Comparison of ENCODE assay signal across 7 cellular contexts in genomic region chr2:215970894-215971293, GRCh38. TPM values are rescaled to one million over a fixed set of nuclear protein-coding genes. Genes with fewer than 3 reads are reported as not detected.
DNase-seq lines count a peak whose midpoint lies in the region; TF ChIP-seq lines count a peak whose summit lies in the region.
"Not testable (repeated sequence)": the region's sequence is repeated elsewhere in the genome, so short reads cannot be mapped to it uniquely, and the experiment has no call there.

No MANE protein-coding gene starts in this region.

- H3K27ac ChIP-seq in epithelial cell of prostate (peak overlapping the region; percentile 10), suprapubic skin (peak overlapping the region; percentile 62)

- H3K4me1 ChIP-seq in suprapubic skin: peaks cover 35% of the 10 kb centered on the region

- H3K9me3 Mint-ChIP-seq in activated CD4-positive, alpha-beta T cell treated with anti-CD3 and anti-CD28 coated beads, Interleukin-2, amount 10 ng/mL, durations not matched to agents 24 days and 14 days: peaks cover 14% of the 10 kb centered on the region
- not testable (repeated sequence) for H3K9me3 Mint-ChIP-seq in activated T-cell treated with anti-CD3 and anti-CD28 coated beads, Interleukin-2, amount 50 U/mL, for 24 hours; activated naive CD4-positive, alpha-beta T cell treated with anti-CD3 and anti-CD28 coated beads for 36 hours

- intact Hi-C loops in activated CD4-positive, alpha-beta T cell treated with anti-CD3 and anti-CD28 coated beads, Interleukin-2, amount 10 ng/mL, durations not matched to agents 24 days and 14 days (cut with micrococcal nuclease): loop anchor here (1.0 to 2.0 kb wide), 2 partner anchors 8 to 36 kb away; no protein-coding TSS in a partner anchor
- intact Hi-C loops in activated naive CD4-positive, alpha-beta T cell treated with anti-CD3 and anti-CD28 coated beads for 36 hours (cut with micrococcal nuclease): loop anchor here (1.0 to 2.0 kb wide), 3 partner anchors 34 to 62 kb away; no protein-coding TSS in a partner anchor

- not testable (repeated sequence) for H3K4me3 ChIP-seq in NB4 (ENCODE audit: low read depth, low read length); suprapubic skin

- not testable (repeated sequence) for H3K4me3 Mint-ChIP-seq in activated CD4-positive, alpha-beta T cell treated with anti-CD3 and anti-CD28 coated beads, Interleukin-2, amount 10 ng/mL, durations not matched to agents 24 days and 14 days; activated T-cell treated with anti-CD3 and anti-CD28 coated beads, Interleukin-2, amount 50 U/mL, for 24 hours; activated naive CD4-positive, alpha-beta T cell treated with anti-CD3 and anti-CD28 coated beads for 36 hours

- not testable (repeated sequence) for H3K9me3 ChIP-seq in suprapubic skin

- H3K36me3 ChIP-seq in suprapubic skin: not testable (repeated sequence)

- H3K36me3 Mint-ChIP-seq in activated CD4-positive, alpha-beta T cell treated with anti-CD3 and anti-CD28 coated beads, Interleukin-2, amount 10 ng/mL, durations not matched to agents 24 days and 14 days (ENCODE audit: low read depth): peaks cover 26% of the 10 kb centered on the region
- peaks cover 22% of the 10 kb centered on the region for H3K36me3 Mint-ChIP-seq in activated T-cell treated with anti-CD3 and anti-CD28 coated beads, Interleukin-2, amount 50 U/mL, for 24 hours (ENCODE audit: low read depth)
- H3K36me3 Mint-ChIP-seq in activated naive CD4-positive, alpha-beta T cell treated with anti-CD3 and anti-CD28 coated beads for 36 hours (ENCODE audit: low read depth): peaks cover 17% of the 10 kb centered on the region

- TF ChIP-seq EP300 in suprapubic skin (IDR thresholded peaks at IDR 0.05): not testable (repeated sequence)

- peak; percentile 29 for DNase-seq in NB4 (ENCODE audit: low read depth)
- not testable (repeated sequence) for DNase-seq in activated CD4-positive, alpha-beta T cell treated with anti-CD3 and anti-CD28 coated beads, Interleukin-2, amount 10 ng/mL, durations not matched to agents 24 days and 14 days; activated T-cell treated with anti-CD3 and anti-CD28 coated beads, Interleukin-2, amount 50 U/mL, for 24 hours; epithelial cell of prostate (ENCODE audit: low read depth, low spot score); suprapubic skin (ENCODE audit: low spot score in 2 of 2)
- peak; percentile 16 for DNase-seq in activated naive CD4-positive, alpha-beta T cell treated with anti-CD3 and anti-CD28 coated beads for 36 hours
- peak; percentile 25 for DNase-seq in stimulated activated CD4-positive, alpha-beta T cell treated with anti-CD3 and anti-CD28 coated beads, Interleukin-1b, Interleukin-23, amount 100 ng/mL, for 48 hours

- 88% methylated on average over 4 of the region's 4 CpGs for WGBS in suprapubic skin

- TF ChIP-seq POLR2A in NB4 (IDR thresholded peaks at IDR 0.05; ENCODE audit: extremely low read depth, insufficient read length); suprapubic skin (IDR thresholded peaks at IDR 0.05): not testable (repeated sequence)

- H3K27ac Mint-ChIP-seq in activated CD4-positive, alpha-beta T cell treated with anti-CD3 and anti-CD28 coated beads, Interleukin-2, amount 10 ng/mL, durations not matched to agents 24 days and 14 days: peak overlapping the region; percentile 68
- H3K27ac Mint-ChIP-seq in activated T-cell treated with anti-CD3 and anti-CD28 coated beads, Interleukin-2, amount 50 U/mL, for 24 hours: peak overlapping the region; percentile 88
- not testable (repeated sequence) for H3K27ac Mint-ChIP-seq in activated naive CD4-positive, alpha-beta T cell treated with anti-CD3 and anti-CD28 coated beads for 36 hours

- H3K4me1 Mint-ChIP-seq in activated CD4-positive, alpha-beta T cell treated with anti-CD3 and anti-CD28 coated beads, Interleukin-2, amount 10 ng/mL, durations not matched to agents 24 days and 14 days: peaks cover 34% of the 10 kb centered on the region
- peaks cover 38% of the 10 kb centered on the region for H3K4me1 Mint-ChIP-seq in activated T-cell treated with anti-CD3 and anti-CD28 coated beads, Interleukin-2, amount 50 U/mL, for 24 hours (ENCODE audit: low read depth)
- peaks cover 24% of the 10 kb centered on the region for H3K4me1 Mint-ChIP-seq in activated naive CD4-positive, alpha-beta T cell treated with anti-CD3 and anti-CD28 coated beads for 36 hours (ENCODE audit: low read depth)

- H3K27me3 Mint-ChIP-seq in activated CD4-positive, alpha-beta T cell treated with anti-CD3 and anti-CD28 coated beads, Interleukin-2, amount 10 ng/mL, durations not matched to agents 24 days and 14 days; activated T-cell treated with anti-CD3 and anti-CD28 coated beads, Interleukin-2, amount 50 U/mL, for 24 hours; activated naive CD4-positive, alpha-beta T cell treated with anti-CD3 and anti-CD28 coated beads for 36 hours (ENCODE audit: low read depth): not testable (repeated sequence)

- CTCF ChIA-PET in activated naive CD4-positive, alpha-beta T cell treated with anti-CD3 and anti-CD28 coated beads for 36 hours (lab: Charles Lee): not testable (repeated sequence)

- not testable (repeated sequence) for TF ChIP-seq CTCF in NB4 (IDR thresholded peaks at IDR 0.05; ENCODE audit: low read depth, low read length); suprapubic skin (IDR thresholded peaks at IDR 0.05)

- not testable (repeated sequence) for H3K27me3 ChIP-seq in suprapubic skin

RNA-seq across cellular contexts. Expression of gene MREG, which starts 42.5 kb away (rescaled TPM):
- total RNA-seq in activated CD4-positive, alpha-beta T cell treated with anti-CD3 and anti-CD28 coated beads, Interleukin-2, amount 10 ng/mL, durations not matched to agents 24 days and 14 days: 10.6 and 10.9 TPM in 2 replicates
- total RNA-seq in activated naive CD4-positive, alpha-beta T cell treated with anti-CD3 and anti-CD28 coated beads for 36 hours: 1 to 10 TPM; 3.1 to 3.9 TPM
- 10 to 100 TPM; 26.1 to 37.3 (median 29.7) TPM for total RNA-seq in suprapubic skin
